ENCODE assay signal across 2 cellular contexts in genomic region chr6:3144571-3144970, GRCh38.
TF ChIP-seq lines count a peak whose summit lies in the region.

No MANE protein-coding gene starts in this region.

TF ChIP-seq in GM23338, 12 proteins besides CTCF, POLR2A, EP300 and RAD21:
- TF ChIP-seq REST (IDR thresholded peaks at IDR 0.05; ENCODE audit: unreplicated experiment) (no peak), STAT1 (IDR thresholded peaks at IDR 0.05; ENCODE audit: unreplicated experiment) (no peak), ZNF462 (CRISPR knock-in tag; IDR thresholded peaks at IDR 0.05) (no peak), POLR2AphosphoS5 (IDR thresholded peaks at IDR 0.05; ENCODE audit: low read depth) (no peak), JUNB (IDR thresholded peaks at IDR 0.05; ENCODE audit: unreplicated experiment) (no peak)

TF ChIP-seq in H1, 55 proteins besides CTCF, POLR2A, EP300 and RAD21:
- TF ChIP-seq TAF1 (IDR thresholded peaks at IDR 0.05; ENCODE audit: low read depth, low read length) (no peak), CEBPB (IDR thresholded peaks at IDR 0.05; ENCODE audit: low read depth, low read length) (no peak), BRCA1 (IDR thresholded peaks at IDR 0.05; ENCODE audit: low read depth, low read length) (no peak), SP1 (IDR thresholded peaks at IDR 0.05; ENCODE audit: low read depth, low read length) (no peak), MAFK (IDR thresholded peaks at IDR 0.05; ENCODE audit: low read depth, low read length) (no peak), SP4 (IDR thresholded peaks at IDR 0.05; ENCODE audit: low read length) (no peak), TCF12 (IDR thresholded peaks at IDR 0.05; ENCODE audit: low read depth, low read length) (no peak), EZH2 (IDR thresholded peaks at IDR 0.05; ENCODE audit: low read depth, low read length, severe bottlenecking) (no peak), POU5F1 (IDR thresholded peaks at IDR 0.05; ENCODE audit: low read depth, low read length) (no peak), ASH2L (IDR thresholded peaks at IDR 0.05; ENCODE audit: low read length) (no peak), TEAD4 (IDR thresholded peaks at IDR 0.05; ENCODE audit: low read depth, low read length) (no peak), JUN (IDR thresholded peaks at IDR 0.05; ENCODE audit: low read depth, low read length) (no peak), RXRA (IDR thresholded peaks at IDR 0.05; ENCODE audit: insufficient read depth, low read depth, low read length) (no peak), PHF8 (conservative IDR thresholded peaks at IDR 0.05; ENCODE audit: low read depth, low read length) (no peak), CTBP2 (IDR thresholded peaks at IDR 0.05; ENCODE audit: borderline replicate concordance, insufficient read depth, insufficient read length, low read length) (no peak), SAP30 (IDR thresholded peaks at IDR 0.05; ENCODE audit: insufficient read depth, insufficient replicate concordance, low read length) (no peak), RBBP5 (IDR thresholded peaks at IDR 0.05; ENCODE audit: borderline replicate concordance, low read depth, low read length) (no peak)
- TF ChIP-seq, protein P1, sequence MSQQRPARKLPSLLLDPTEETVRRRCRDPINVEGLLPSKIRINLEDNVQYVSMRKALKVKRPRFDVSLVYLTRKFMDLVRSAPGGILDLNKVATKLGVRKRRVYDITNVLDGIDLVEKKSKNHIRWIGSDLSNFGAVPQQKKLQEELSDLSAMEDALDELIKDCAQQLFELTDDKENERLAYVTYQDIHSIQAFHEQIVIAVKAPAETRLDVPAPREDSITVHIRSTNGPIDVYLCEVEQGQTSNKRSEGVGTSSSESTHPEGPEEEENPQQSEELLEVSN (IDR thresholded peaks at IDR 0.05) = no peak
